In genomic region chr16:89114159-89114981, GRCh38 we compare ENCODE assay signal across 8 cellular contexts. TPM values are rescaled to one million over a fixed set of nuclear protein-coding genes. Genes with fewer than 3 reads are reported as not detected.
A peak's percentile ranks its signal among the peaks of the same experiment; 100 is the strongest.
DNase-seq lines count a peak whose midpoint lies in the region; ATAC-seq and TF ChIP-seq lines count a peak whose summit lies in the region.

No MANE protein-coding gene starts in this region.

- no peak for DNase-seq in activated CD8-positive, alpha-beta memory T cell treated with anti-CD3 and anti-CD28 coated beads, Interleukin-2, amount 10 ng/mL, durations not matched to agents 7 days and 5 days
- DNase-seq in activated CD8-positive, alpha-beta memory T cell treated with anti-CD3 and anti-CD28 coated beads for 24 hours: no peak
- peak; percentile 24 to 31 for DNase-seq in activated CD4-positive, alpha-beta T cell treated with anti-CD3 and anti-CD28 coated beads, Interleukin-2, amount 50 U/mL, for 48 hours
- peak; percentile 11 for DNase-seq in glutamatergic neuron
- DNase-seq in stomach: no peak
- no peak for DNase-seq in 8988T
- no peak for DNase-seq in H4 (ENCODE audit: low spot score)

- H3K27ac ChIP-seq in stomach: peak overlapping the region; percentile 29 to 66 (median 57)

- TF ChIP-seq POLR2A in stomach (IDR thresholded peaks at IDR 0.05): no peak

- ATAC-seq in activated CD8-positive, alpha-beta memory T cell treated with anti-CD3 and anti-CD28 coated beads, Interleukin-2, amount 10 ng/mL, durations not matched to agents 7 days and 5 days: peak; percentile 4
- no peak for ATAC-seq in GM18519 (IDR thresholded peaks at IDR 0.05; ENCODE audit: low FRiP score, unreplicated experiment)

- no peaks in the 10 kb centered on the region for H3K9me3 ChIP-seq in stomach

- H3K4me1 Mint-ChIP-seq in activated CD8-positive, alpha-beta memory T cell treated with anti-CD3 and anti-CD28 coated beads, Interleukin-2, amount 10 ng/mL, durations not matched to agents 7 days and 5 days: peaks cover 36% of the 10 kb centered on the region
- peaks cover 13% of the 10 kb centered on the region for H3K4me1 Mint-ChIP-seq in glutamatergic neuron (ENCODE audit: low read depth, unreplicated experiment)

- H3K4me3 ChIP-seq in stomach: peak overlapping the region in 2 of 4 donors; percentile 9 to 16

- H3K36me3 ChIP-seq in stomach: peaks cover 51 to 95% (median 88%) of the 10 kb centered on the region in 4 donors

- intact Hi-C loops in stomach (cut with DNase I; ENCODE audit: low total_unique reads): no loop called here

- H3K4me1 ChIP-seq in stomach: peaks cover 5 to 25% (median 10%) of the 10 kb centered on the region in 4 donors

- H3K36me3 Mint-ChIP-seq in activated CD8-positive, alpha-beta memory T cell treated with anti-CD3 and anti-CD28 coated beads, Interleukin-2, amount 10 ng/mL, durations not matched to agents 7 days and 5 days: peaks cover 24% of the 10 kb centered on the region
- H3K36me3 Mint-ChIP-seq in glutamatergic neuron (ENCODE audit: unreplicated experiment): peaks cover 9% of the 10 kb centered on the region

- peak overlapping the region; percentile 95 for H3K27ac Mint-ChIP-seq in activated CD8-positive, alpha-beta memory T cell treated with anti-CD3 and anti-CD28 coated beads, Interleukin-2, amount 10 ng/mL, durations not matched to agents 7 days and 5 days
- H3K27ac Mint-ChIP-seq in glutamatergic neuron (ENCODE audit: unreplicated experiment): no peak overlapping the region

- TF ChIP-seq EP300 in stomach (IDR thresholded peaks at IDR 0.05): no peak

- no peaks in the 10 kb centered on the region for H3K27me3 ChIP-seq in stomach

- H3K9me3 Mint-ChIP-seq in activated CD8-positive, alpha-beta memory T cell treated with anti-CD3 and anti-CD28 coated beads, Interleukin-2, amount 10 ng/mL, durations not matched to agents 7 days and 5 days (ENCODE audit: low read depth): no peaks in the 10 kb centered on the region
- H3K9me3 Mint-ChIP-seq in glutamatergic neuron (ENCODE audit: unreplicated experiment): peaks cover 8% of the 10 kb centered on the region

- no peaks in the 10 kb centered on the region for H3K27me3 Mint-ChIP-seq in activated CD8-positive, alpha-beta memory T cell treated with anti-CD3 and anti-CD28 coated beads, Interleukin-2, amount 10 ng/mL, durations not matched to agents 7 days and 5 days
- no peaks in the 10 kb centered on the region for H3K27me3 Mint-ChIP-seq in glutamatergic neuron (ENCODE audit: unreplicated experiment)

- H3K4me3 Mint-ChIP-seq in activated CD8-positive, alpha-beta memory T cell treated with anti-CD3 and anti-CD28 coated beads, Interleukin-2, amount 10 ng/mL, durations not matched to agents 7 days and 5 days: peak overlapping the region; percentile 61
- H3K4me3 Mint-ChIP-seq in glutamatergic neuron (ENCODE audit: unreplicated experiment): no peak overlapping the region

- CTCF ChIA-PET in activated CD8-positive, alpha-beta memory T cell treated with anti-CD3 and anti-CD28 coated beads, Interleukin-2, amount 10 ng/mL, durations not matched to agents 7 days and 5 days (lab: Charles Lee): interaction anchor here (2.8 kb wide), 1 partner anchor 17 kb away, joined by 22 read pairs; no protein-coding TSS in a partner anchor

- 77 to 90% (median 88%) methylated on average over 24 to 33 of the region's 33 CpGs for WGBS in stomach, 5 donors

- TF ChIP-seq CTCF in glutamatergic neuron (IDR thresholded peaks at IDR 0.05; ENCODE audit: partially characterized antibody, unreplicated experiment) (no peak), stomach (IDR thresholded peaks at IDR 0.05) (no peak)

RNA-seq across cellular contexts. Expression of gene ACSF3, which starts 20.7 kb away (rescaled TPM):
- 10 to 100 TPM; 43.6 to 56.7 TPM for total RNA-seq in activated CD8-positive, alpha-beta memory T cell treated with anti-CD3 and anti-CD28 coated beads, Interleukin-2, amount 10 ng/mL, durations not matched to agents 7 days and 5 days
- total RNA-seq in glutamatergic neuron (ENCODE audit: unreplicated experiment) (29.3 TPM), stomach (100 to 1,000 TPM in 1 of 5 donors, 10 to 100 TPM in 4; 16.9 to 265 (median 27.7) TPM)
- polyA plus RNA-seq in stomach: 10 to 100 TPM; 29.4 to 33.2 (median 31.9) TPM
- 25.9 and 37.4 TPM in 2 replicates for total RNA-seq in H4 (2014; rRNA removed; shearing (Covaris generic))

RNA-seq across cellular contexts. Expression of gene CDH15, which starts 57.2 kb away (rescaled TPM):
- not detected for total RNA-seq in activated CD8-positive, alpha-beta memory T cell treated with anti-CD3 and anti-CD28 coated beads, Interleukin-2, amount 10 ng/mL, durations not matched to agents 7 days and 5 days
- total RNA-seq in glutamatergic neuron (ENCODE audit: unreplicated experiment) (12.6 TPM), stomach (not detected)
- polyA plus RNA-seq in stomach: under 1 TPM in 2 of 3 donors, not detected in 1; 0.20 to 0.31 TPM
- total RNA-seq in H4 (2014; rRNA removed; shearing (Covaris generic)): 0.17 TPM in 1 of 2 replicates, not detected in the other

Comparison
In these comparisons a context has a peak if more than half of its experiments do, and no peak if none do; other contexts are left out.
1. DNase-seq: peak in activated CD4-positive, alpha-beta T cell treated with anti-CD3 and anti-CD28 coated beads, Interleukin-2, amount 50 U/mL, for 48 hours (2 of 2) and glutamatergic neuron (single experiment); none in activated CD8-positive, alpha-beta memory T cell treated with anti-CD3 and anti-CD28 coated beads, Interleukin-2, amount 10 ng/mL, durations not matched to agents 7 days and 5 days (single experiment), activated CD8-positive, alpha-beta memory T cell treated with anti-CD3 and anti-CD28 coated beads for 24 hours (single experiment), stomach (single experiment), 8988T (single experiment) and H4 (single experiment).
2. RNA of gene CDH15, which starts 57.2 kb away (total RNA-seq): 12.6 TPM in glutamatergic neuron (single experiment); 0.17 TPM in H4, not detected in activated CD8-positive, alpha-beta memory T cell treated with anti-CD3 and anti-CD28 coated beads, Interleukin-2, amount 10 ng/mL, durations not matched to agents 7 days and 5 days and not detected in stomach; every median in the first group is over 10 times any median in the second.